ENCODE assay signal across 8 cellular contexts in the genomic region with DNA sequence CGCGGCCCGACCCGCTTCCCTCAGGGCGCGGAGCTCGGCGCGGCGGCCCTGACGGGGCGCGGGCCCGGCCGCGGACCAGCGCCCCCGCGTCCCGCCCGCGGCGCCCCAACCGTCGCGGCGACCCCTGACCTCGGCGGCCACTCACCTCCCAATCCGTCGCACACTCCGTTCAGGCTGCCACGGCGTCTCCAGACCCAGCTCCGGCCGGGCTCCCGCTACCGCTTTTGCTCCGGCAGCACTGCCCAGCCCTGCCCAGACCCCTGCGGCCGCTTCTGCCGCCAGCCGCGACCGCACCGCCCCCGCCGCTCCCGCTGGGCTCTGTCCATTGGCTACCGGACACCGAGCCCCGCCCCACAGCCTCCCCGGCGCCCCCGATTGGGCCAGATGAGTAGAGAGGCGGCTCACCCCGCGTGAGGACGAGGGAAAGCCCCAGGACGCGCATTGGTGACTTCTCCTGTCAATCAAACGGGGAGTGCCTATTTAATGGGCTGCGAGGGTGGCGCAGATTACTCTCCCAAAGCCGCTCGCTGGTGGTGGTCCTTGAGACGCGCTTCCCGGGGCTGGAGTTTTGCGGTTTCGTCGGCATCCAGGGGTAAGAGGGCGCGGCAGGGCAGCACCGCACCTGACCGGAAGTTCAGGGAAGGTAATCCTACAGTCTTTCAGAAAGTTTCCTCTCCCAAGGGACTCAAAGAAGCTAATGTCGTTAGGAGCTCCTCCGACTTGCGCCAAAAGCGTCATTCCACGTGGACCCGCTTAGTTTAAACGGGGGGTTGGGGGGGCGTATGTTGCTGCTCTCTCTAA. TPM values are rescaled to one million over a fixed set of nuclear protein-coding genes. Genes with fewer than 3 reads are reported as not detected.
DNase-seq lines count a peak whose midpoint lies in the region; ATAC-seq and TF ChIP-seq lines count a peak whose summit lies in the region.

Gene PACSIN2 (minus strand): TSS at position 274 of the 801 bp plus-strand sequence. CDS start 103,069 bp downstream, outside the sequence.

- peak within 1 kb of the TSS; percentile 91 for H3K27ac Mint-ChIP-seq in WTC11

- CTCF ChIA-PET in WTC11 (lab: Charles Lee) = interaction anchor here (0.7 to 2.9 kb wide), 9 partner anchors 12 to 147 kb away, joined by 3 to 16 read pairs (median 5); no protein-coding TSS in a partner anchor

- H3K9me3 Mint-ChIP-seq in WTC11 = peaks cover 8% of the 10 kb centered on the region

- peak within 1 kb of the TSS; percentile 85 to 90 for H3K4me3 ChIP-seq in cardiac fibroblast (replicated peaks in 1 of 2; ENCODE audit: low read depth in 2 of 2, low read length in 2 of 2)

- POLR2A ChIA-PET in WTC11 (lab: Charles Lee) = interaction anchor here (0.6 to 2.5 kb wide), 12 partner anchors 10 to 1585 kb away, joined by 3 to 12 read pairs (median 5); partner anchors contain the start of gene ARFGAP3

- H3K36me3 Mint-ChIP-seq in WTC11 = peaks cover 6% of the 10 kb centered on the region

- peaks cover 30% of the 10 kb centered on the region for H3K4me1 Mint-ChIP-seq in WTC11

- no peak for TF ChIP-seq CTCF in AG09319 (IDR thresholded peaks at IDR 0.05; ENCODE audit: low read depth, low read length)
- TF ChIP-seq CTCF in WTC11 (IDR thresholded peaks at IDR 0.05) = no peak
- no peak for TF ChIP-seq CTCF in cardiac fibroblast (IDR thresholded peaks at IDR 0.05; ENCODE audit: low read depth, low read length)

- peaks cover 14% of the 10 kb centered on the region for H3K27me3 Mint-ChIP-seq in WTC11 (ENCODE audit: low read depth)

- peak within 1 kb of the TSS; percentile 95 for H3K4me3 Mint-ChIP-seq in WTC11

- DNase-seq in AG09319 (ENCODE audit: extremely low read depth, low read depth) = peak; percentile 97
- peak; percentile 87 for DNase-seq in NCI-H226
- peak; percentile 100 for DNase-seq in WTC11 (ENCODE audit: low spot score)
- DNase-seq in cardiac fibroblast (ENCODE audit: low read depth in 2 of 2) = peak; percentile 98 to 99
- peak; percentile 100 for DNase-seq in iPS-NIHi7 (ENCODE audit: extremely low spot score)
- DNase-seq in smooth muscle cell of the brain vasculature (ENCODE audit: low read depth, low spot score) = peak; percentile 95

- ATAC-seq in GM19023 (IDR thresholded peaks at IDR 0.05; ENCODE audit: unreplicated experiment) = peak; percentile 93
- ATAC-seq in HG03196 (IDR thresholded peaks at IDR 0.05; ENCODE audit: unreplicated experiment) = peak; percentile 86
- peak; percentile 95 for ATAC-seq in WTC11

TF ChIP-seq in WTC11, 78 proteins besides CTCF, POLR2A, EP300 and RAD21 (continues in another document):
- TF ChIP-seq ESRRA (CRISPR knock-in tag; IDR thresholded peaks at IDR 0.05; ENCODE audit: borderline replicate concordance) (no peak), ZSCAN18 (CRISPR knock-in tag; IDR thresholded peaks at IDR 0.05) (no peak), PRRX2 (CRISPR knock-in tag; IDR thresholded peaks at IDR 0.05) (no peak), OVOL2 (CRISPR knock-in tag; IDR thresholded peaks at IDR 0.05; ENCODE audit: borderline replicate concordance) (no peak), ZNF425 (CRISPR knock-in tag; conservative IDR thresholded peaks at IDR 0.05) (0 out of 2 replicates have a peak, but pooled peaks have one; percentile 21), ARID4B (CRISPR knock-in tag; IDR thresholded peaks at IDR 0.05; ENCODE audit: borderline replicate concordance) (peak; percentile 68; the same call in 1 of the 2 replicates), MYBL2 (CRISPR knock-in tag; IDR thresholded peaks at IDR 0.05) (peak; percentile 5; the same call in 1 of the 2 replicates), SP1 (CRISPR knock-in tag; conservative IDR thresholded peaks at IDR 0.05) (peak; percentile 90), ZNF219 (CRISPR knock-in tag; IDR thresholded peaks at IDR 0.05; ENCODE audit: borderline replicate concordance) (no peak), GABPB1 (CRISPR knock-in tag; IDR thresholded peaks at IDR 0.05) (peak; percentile 25; the same call in 1 of the 2 replicates), JUN (CRISPR knock-in tag; IDR thresholded peaks at IDR 0.05) (no peak), MAX (CRISPR knock-in tag; IDR thresholded peaks at IDR 0.05) (peak; percentile 66), IRF1 (CRISPR knock-in tag; IDR thresholded peaks at IDR 0.05) (no peak)
- TF ChIP-seq, protein P1, sequence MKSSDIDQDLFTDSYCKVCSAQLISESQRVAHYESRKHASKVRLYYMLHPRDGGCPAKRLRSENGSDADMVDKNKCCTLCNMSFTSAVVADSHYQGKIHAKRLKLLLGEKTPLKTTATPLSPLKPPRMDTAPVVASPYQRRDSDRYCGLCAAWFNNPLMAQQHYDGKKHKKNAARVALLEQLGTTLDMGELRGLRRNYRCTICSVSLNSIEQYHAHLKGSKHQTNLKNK (CRISPR knock-in tag; IDR thresholded peaks at IDR 0.05) = 0 out of 2 replicates have a peak, but pooled peaks have one; percentile 51
- TF ChIP-seq, protein P2, sequence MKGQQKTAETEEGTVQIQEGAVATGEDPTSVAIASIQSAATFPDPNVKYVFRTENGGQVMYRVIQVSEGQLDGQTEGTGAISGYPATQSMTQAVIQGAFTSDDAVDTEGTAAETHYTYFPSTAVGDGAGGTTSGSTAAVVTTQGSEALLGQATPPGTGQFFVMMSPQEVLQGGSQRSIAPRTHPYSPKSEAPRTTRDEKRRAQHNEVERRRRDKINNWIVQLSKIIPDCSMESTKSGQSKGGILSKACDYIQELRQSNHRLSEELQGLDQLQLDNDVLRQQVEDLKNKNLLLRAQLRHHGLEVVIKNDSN (CRISPR knock-in tag; IDR thresholded peaks at IDR 0.05) = peak; percentile 55; the same call in 1 of the 2 replicates

RNA-seq across cellular contexts. Expression of gene PACSIN2, which starts in this region (rescaled TPM):
- total RNA-seq in WTC11 (2021) = 64.1 to 70.5 TPM (median 69.0 TPM) in 3 replicates

Comparison
In these comparisons a context has a peak if more than half of its experiments do, and no peak if none do; other contexts are left out.
1. Peak in every context shown above with its lines: DNase-seq, ATAC-seq and H3K4me3 ChIP-seq.